8 cellular contexts compared by ENCODE assay signal in genomic region chr11:62705880-62706831, GRCh38. TPM values are rescaled to one million over a fixed set of nuclear protein-coding genes. Genes with fewer than 3 reads are reported as not detected.
DNase-seq lines count a peak whose midpoint lies in the region; ATAC-seq, FAIRE-seq and TF ChIP-seq lines count a peak whose summit lies in the region.

No MANE protein-coding gene starts in this region.

- H3K27ac ChIP-seq in osteoblast (ENCODE audit: low read depth, low read length) = peak overlapping the region; percentile 89
- peak overlapping the region; percentile 95 for H3K27ac ChIP-seq in temporal lobe (ENCODE audit: low read depth, low read length)

- FAIRE-seq in G401.6 (lab: Jason Lieb, UNC) = peak; percentile 57

- H3K4me1 Mint-ChIP-seq in activated naive CD8-positive, alpha-beta T cell (ENCODE audit: low read depth) = peaks cover 41% of the 10 kb centered on the region
- H3K4me1 Mint-ChIP-seq in glutamatergic neuron (ENCODE audit: low read depth, unreplicated experiment) = peaks cover 8% of the 10 kb centered on the region

- H3K9me3 Mint-ChIP-seq in activated naive CD8-positive, alpha-beta T cell (ENCODE audit: low read depth) = no peaks in the 10 kb centered on the region
- H3K9me3 Mint-ChIP-seq in glutamatergic neuron (ENCODE audit: unreplicated experiment) = peaks cover 25% of the 10 kb centered on the region

- peak; percentile 96 for DNase-seq in NCI-H1105 treated with DMSO at 0.1 percent for 48 hours (lab: John Stamatoyannopoulos, UW)
- peak; percentile 50 for DNase-seq in SKM-1 (lab: John Stamatoyannopoulos, UW; ENCODE audit: unreplicated experiment)
- DNase-seq in glutamatergic neuron = peak; percentile 97
- DNase-seq in osteoblast (ENCODE audit: insufficient read length, low spot score, missing footprints) = peak; percentile 97

- peak overlapping the region; percentile 78 for H3K27ac Mint-ChIP-seq in activated naive CD8-positive, alpha-beta T cell
- peak overlapping the region; percentile 99 for H3K27ac Mint-ChIP-seq in glutamatergic neuron (ENCODE audit: unreplicated experiment)

- peak overlapping the region; percentile 87 for H3K4me3 Mint-ChIP-seq in activated naive CD8-positive, alpha-beta T cell
- peak overlapping the region; percentile 98 for H3K4me3 Mint-ChIP-seq in glutamatergic neuron (ENCODE audit: unreplicated experiment)

- peaks cover 10% of the 10 kb centered on the region for H3K79me2 ChIP-seq in osteoblast (ENCODE audit: insufficient read depth, low read length)

- peaks cover 29% of the 10 kb centered on the region for H3K4me1 ChIP-seq in osteoblast (ENCODE audit: insufficient read depth, low read length)

- peak overlapping the region; percentile 75 for H3K4me3 ChIP-seq in osteoblast (ENCODE audit: insufficient read depth, low read length)

- H3K9me3 ChIP-seq in osteoblast (ENCODE audit: low read depth, low read length) = no peaks in the 10 kb centered on the region

- H3K36me3 ChIP-seq in osteoblast (ENCODE audit: insufficient read depth, low read length) = peaks cover 22% of the 10 kb centered on the region

- peak overlapping the region; percentile 81 for H2AFZ ChIP-seq in osteoblast (ENCODE audit: low read length)

- ATAC-seq in HG02571 (IDR thresholded peaks at IDR 0.05; ENCODE audit: unreplicated experiment) = peak; percentile 53

- TF ChIP-seq CTCF in glutamatergic neuron (IDR thresholded peaks at IDR 0.05; ENCODE audit: partially characterized antibody, unreplicated experiment) (no peak), osteoblast (IDR thresholded peaks at IDR 0.05; ENCODE audit: extremely low read depth, low read depth, low read length) (no peak)

- H4K20me1 ChIP-seq in osteoblast (ENCODE audit: insufficient read depth, low read length) = no peaks in the 10 kb centered on the region

- H3K27me3 Mint-ChIP-seq in activated naive CD8-positive, alpha-beta T cell = no peaks in the 10 kb centered on the region
- peaks cover 14% of the 10 kb centered on the region for H3K27me3 Mint-ChIP-seq in glutamatergic neuron (ENCODE audit: unreplicated experiment)

- H3K4me2 ChIP-seq in osteoblast (ENCODE audit: insufficient read depth, low read length) = peak overlapping the region; percentile 98

- no peaks in the 10 kb centered on the region for H3K27me3 ChIP-seq in osteoblast (ENCODE audit: insufficient read depth, low read length)

- peaks cover 8% of the 10 kb centered on the region for H3K36me3 Mint-ChIP-seq in activated naive CD8-positive, alpha-beta T cell
- no peaks in the 10 kb centered on the region for H3K36me3 Mint-ChIP-seq in glutamatergic neuron (ENCODE audit: unreplicated experiment)

RNA-seq across cellular contexts. Expression of gene BSCL2, which starts 1.1 kb away (rescaled TPM):
- total RNA-seq in glutamatergic neuron (ENCODE audit: unreplicated experiment) (550 TPM), osteoblast (63.6 and 67.7 TPM in 2 replicates), temporal lobe (101 TPM)

RNA-seq across cellular contexts. Expression of gene GNG3, which starts 1.3 kb away (rescaled TPM):
- total RNA-seq in glutamatergic neuron (ENCODE audit: unreplicated experiment) = 266 TPM
- not detected in 2 replicates for total RNA-seq in osteoblast
- 20.9 TPM for total RNA-seq in temporal lobe

RNA-seq across cellular contexts. Expression of gene LRRN4CL, which starts 16.8 kb away (rescaled TPM):
- total RNA-seq in glutamatergic neuron (ENCODE audit: unreplicated experiment) (1.8 TPM), osteoblast (9.1 and 13.8 TPM in 2 replicates), temporal lobe (0.25 TPM)

RNA-seq across cellular contexts. Expression of gene HNRNPUL2, which starts 21.1 kb away (rescaled TPM):
- total RNA-seq in glutamatergic neuron (ENCODE audit: unreplicated experiment) (58.6 TPM), osteoblast (13.0 and 18.8 TPM in 2 replicates), temporal lobe (27.5 TPM)

RNA-seq across cellular contexts. Expression of gene TTC9C, which starts 22.1 kb away (rescaled TPM):
- total RNA-seq in glutamatergic neuron (ENCODE audit: unreplicated experiment) = 34.1 TPM
- total RNA-seq in osteoblast = 34.0 and 35.9 TPM in 2 replicates
- total RNA-seq in temporal lobe = 15.0 TPM

Comparison
In these comparisons a context has a peak if more than half of its experiments do, and no peak if none do; other contexts are left out.
1. Peak in every context shown above with its lines: DNase-seq, ATAC-seq, H3K4me3 ChIP-seq and H3K27ac ChIP-seq.
2. RNA of gene GNG3, which starts 1.3 kb away (total RNA-seq): 266 TPM in glutamatergic neuron (single experiment) and 20.9 TPM in temporal lobe (single experiment); not detected in osteoblast; every median in the first group is over 10 times any median in the second.